In the genomic region with DNA sequence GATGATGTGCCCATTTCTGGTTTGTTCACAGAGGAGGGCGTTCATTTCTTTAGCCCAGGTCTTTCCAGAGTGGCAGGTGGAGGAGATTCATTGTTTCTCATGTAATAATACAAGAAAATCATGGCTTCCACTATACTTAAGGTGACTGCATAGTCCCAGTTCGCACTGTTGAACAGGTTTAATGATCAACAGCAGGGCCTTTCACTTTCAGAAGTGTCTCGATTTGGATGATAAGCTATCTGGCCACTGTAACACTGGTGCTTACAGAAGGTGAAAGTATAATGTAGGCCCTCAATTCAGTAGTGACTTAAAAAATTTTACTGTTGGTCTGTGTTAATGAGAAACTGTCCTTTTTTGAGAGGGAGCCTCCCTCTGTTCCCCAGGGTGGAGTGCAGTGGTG, we compare ENCODE assay signal across 9 cellular contexts. TPM values are rescaled to one million over a fixed set of nuclear protein-coding genes. Genes with fewer than 3 reads are reported as not detected.
A peak's percentile ranks its signal among the peaks of the same experiment; 100 is the strongest.
DNase-seq lines count a peak whose midpoint lies in the region; ATAC-seq, FAIRE-seq and TF ChIP-seq lines count a peak whose summit lies in the region.
"Had no signal": no experiment of that assay in that cellular context is flagged by ENCODE, and none has a peak within 500 bp of the region (broad histone marks: within the 10 kb centered on the region; RNA-seq: fewer than 3 reads in every experiment).

No MANE protein-coding gene starts in this region.

- no peaks in the 10 kb centered on the region for H3K9me3 Mint-ChIP-seq in HFFc6

- H3K4me3 ChIP-seq in Peyer's patch: peak overlapping the region; percentile 6 to 98 (median 97)

- no peaks in the 10 kb centered on the region for H3K27me3 Mint-ChIP-seq in HFFc6 (ENCODE audit: insufficient read depth)

- TF ChIP-seq POLR2A in Peyer's patch (IDR thresholded peaks at IDR 0.05): no peak
- no peak for TF ChIP-seq POLR2A in H54 (IDR thresholded peaks at IDR 0.05; ENCODE audit: low read depth, low read length)

- FAIRE-seq in H54 (lab: Jason Lieb, UNC): no peak
- FAIRE-seq: TTC549 had no signal

- peaks cover 0 to 23% (median 14%) of the 10 kb centered on the region in 4 donors for H3K4me1 ChIP-seq in Peyer's patch

- ATAC-seq in GM18517 (IDR thresholded peaks at IDR 0.05; ENCODE audit: unreplicated experiment) (peak; percentile 67), left colon (peak; percentile 17)

- H3K27ac ChIP-seq in Peyer's patch: peak overlapping the region; percentile 42 to 93 (median 88)

- no peak for TF ChIP-seq CTCF in HFFc6 (IDR thresholded peaks at IDR 0.05)
- TF ChIP-seq CTCF in Peyer's patch (IDR thresholded peaks at IDR 0.05): no peak

- DNase-seq in HFFc6 (no peak), Peyer's patch (no peak), left colon (no peak), SIG-M5 treated with dmso at 0.1 percent for 504 hours (lab: John Stamatoyannopoulos, UW; ENCODE audit: unreplicated experiment) (no peak), SHP77 treated with DMSO at 0.1 percent for 48 hours (lab: John Stamatoyannopoulos, UW) (no peak), H54 (ENCODE audit: insufficient read length, low spot score) (no peak), anterior cingulate cortex (lab: John Stamatoyannopoulos, UW) (no peak)

- peaks cover 25% of the 10 kb centered on the region for H3K4me1 Mint-ChIP-seq in HFFc6 (ENCODE audit: low read depth)

- H3K27me3 ChIP-seq in Peyer's patch: no peaks in the 10 kb centered on the region

- intact Hi-C loops in left colon (cut with DNase I, micrococcal nuclease): no loop called here

- peak overlapping the region; percentile 97 for H3K4me3 Mint-ChIP-seq in HFFc6

- H3K27ac Mint-ChIP-seq in HFFc6: no peak overlapping the region; the same call in 1 of the 2 replicates

- H3K36me3 ChIP-seq in Peyer's patch: peaks cover 0 to 35% (median 0%) of the 10 kb centered on the region in 3 donors

- H3K36me3 Mint-ChIP-seq in HFFc6 (ENCODE audit: low read depth): peaks cover 5% of the 10 kb centered on the region; the same call in 1 of the 2 replicates

- H3K9me3 ChIP-seq in Peyer's patch: no peaks in the 10 kb centered on the region

RNA-seq across cellular contexts. Expression of a gene that starts 1.4 kb away (rescaled TPM):
- 10 to 100 TPM; 17.3 to 19.9 (median 19.4) TPM for total RNA-seq in HFFc6 (2021; fragmentation: NEBNext Ultra II Directional; extraction: Animal tissue kit (Norgen Biotek cat#: 25700))
- total RNA-seq in Peyer's patch (10 to 100 TPM; 15.7 to 42.2 (median 33.9) TPM), left colon (10 to 100 TPM; 28.5 to 33.5 TPM)

RNA-seq across cellular contexts. Expression of a gene that starts 51.6 kb away (rescaled TPM):
- total RNA-seq in HFFc6 (2021; fragmentation: NEBNext Ultra II Directional; extraction: Animal tissue kit (Norgen Biotek cat#: 25700)): 10 to 100 TPM; 37.9 to 46.1 (median 42.4) TPM
- total RNA-seq in Peyer's patch: 100 to 1,000 TPM in 3 of 4 donors, 10 to 100 TPM in 1; 66.0 to 262 (median 160) TPM
- 100 to 1,000 TPM; 172 to 181 TPM for total RNA-seq in left colon
